Comparison of ENCODE assay signal across 29 cellular contexts in the genomic region with DNA sequence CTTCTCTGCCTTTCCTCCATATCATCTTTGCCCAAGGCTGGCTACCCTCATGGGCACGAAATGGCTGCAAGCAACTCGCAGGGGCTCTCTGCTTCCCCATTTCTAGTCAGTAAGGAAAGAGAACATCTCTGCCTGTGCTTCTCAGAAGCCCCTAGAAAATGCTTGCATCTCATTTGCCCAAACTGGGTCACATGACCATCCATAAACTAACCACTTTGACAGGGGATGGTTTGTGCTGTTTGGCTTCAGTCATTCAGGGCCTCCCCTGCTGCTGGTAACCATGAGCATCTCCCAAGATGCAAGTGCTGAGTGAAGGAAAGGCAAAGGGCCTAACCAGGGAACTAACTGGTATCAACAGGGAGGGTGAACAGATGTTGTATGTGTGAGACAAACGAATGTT.
"Had no signal": no experiment of that assay in that cellular context is flagged by ENCODE, and none has a peak within 500 bp of the region (broad histone marks: within the 10 kb centered on the region; RNA-seq: fewer than 3 reads in every experiment).

No MANE protein-coding gene starts in this region.

- H3K36me3 Mint-ChIP-seq: natural killer cell; neural progenitor cell; stimulated activated memory B cell treated with anti-CD40 and anti-IgM and Interleukin-4, amounts not matched to agents 10 μg/mL and 1 μg/mL and 100 μg/mL, for 72 hours; type B pancreatic cell had no signal

- H3K27ac ChIP-seq: neural progenitor cell, ovary, parathyroid adenoma, psoas muscle, right lobe of liver, sigmoid colon, suprapubic skin, testis, tibial artery, transverse colon, upper lobe of right lung, vagina had no signal

- H3K4me1 Mint-ChIP-seq: natural killer cell; nephron; neural progenitor cell; stimulated activated memory B cell treated with anti-CD40 and anti-IgM and Interleukin-4, amounts not matched to agents 10 μg/mL and 1 μg/mL and 100 μg/mL, for 72 hours; stimulated activated naive CD8-positive, alpha-beta T cell treated with anti-CD3 and anti-CD28 coated beads, Interleukin-15, amount 100 ng/mL, for 72 hours had no signal

- H3K4me2 ChIP-seq: neural progenitor cell had no signal

- H3K4me1 ChIP-seq: neural progenitor cell, parathyroid adenoma, psoas muscle, right lobe of liver, sigmoid colon, suprapubic skin, testis, tibial artery, transverse colon, upper lobe of right lung, vagina had no signal

- H3K9me3 ChIP-seq: ovary, psoas muscle, right lobe of liver, sigmoid colon, suprapubic skin, testis, tibial artery, transverse colon, upper lobe of right lung, vagina had no signal

- H3K79me2 ChIP-seq: parathyroid adenoma had no signal

- H2AFZ ChIP-seq: neural progenitor cell, parathyroid adenoma had no signal

- H3K4me3 ChIP-seq: neural progenitor cell, ovary, psoas muscle, right lobe of liver, sigmoid colon, suprapubic skin, testis, tibial artery, transverse colon, upper lobe of right lung, vagina had no signal

- FAIRE-seq: small intestine had no signal

- DNase-seq: natural killer cell; occipital lobe; ovary; posterior cingulate gyrus; psoas muscle; right cardiac atrium; right lobe of liver; sigmoid colon; small intestine; stimulated activated CD4-positive, alpha-beta T cell treated with anti-CD3 and anti-CD28 coated beads, Interleukin-15, amount 100 ng/mL, for 24 hours; stimulated activated CD4-positive, alpha-beta T cell treated with anti-CD3 and anti-CD28 coated beads, Interleukin-4, amount 100 ng/mL, for 1 hour; stimulated activated CD4-positive, alpha-beta T cell treated with anti-CD3 and anti-CD28 coated beads, Interleukin-4, amount 100 ng/mL, for 4 hours; stimulated activated CD8-positive, alpha-beta memory T cell treated with anti-CD3 and anti-CD28 coated beads, Interleukin-4, amount 100 ng/mL, for 48 hours; stimulated activated naive CD4-positive, alpha-beta T cell; stimulated activated naive CD8-positive, alpha-beta T cell treated with anti-CD3 and anti-CD28 coated beads, Interleukin-15, amount 100 ng/mL, for 72 hours; stimulated activated naive CD8-positive, alpha-beta T cell treated with anti-CD3 and anti-CD28 coated beads, Interleukin-15, Interleukin-2, amounts not matched to agents 100 U/mL and 50 U/mL, for 24 hours; substantia nigra; testis; tibial artery; transverse colon; upper lobe of right lung had no signal

- H3K27ac Mint-ChIP-seq: natural killer cell; nephron; neural progenitor cell; progenitor cell of endocrine pancreas; stimulated activated memory B cell treated with anti-CD40 and anti-IgM and Interleukin-4, amounts not matched to agents 10 μg/mL and 1 μg/mL and 100 μg/mL, for 72 hours; stimulated activated naive CD8-positive, alpha-beta T cell treated with anti-CD3 and anti-CD28 coated beads, Interleukin-15, amount 100 ng/mL, for 72 hours; type B pancreatic cell had no signal

- H3K27me3 ChIP-seq: neural progenitor cell, ovary, sigmoid colon, testis, transverse colon, upper lobe of right lung, vagina had no signal

- H3K9ac ChIP-seq: neural progenitor cell, parathyroid adenoma had no signal

- ATAC-seq: natural killer cell; psoas muscle; right cardiac atrium; right lobe of liver; stimulated activated memory B cell treated with anti-CD40 and anti-IgM and Interleukin-4, amounts not matched to agents 10 μg/mL and 1 μg/mL and 100 μg/mL, for 72 hours; stimulated activated naive CD8-positive, alpha-beta T cell treated with anti-CD3 and anti-CD28 coated beads, Interleukin-15, amount 100 ng/mL, for 72 hours; stimulated activated naive CD8-positive, alpha-beta T cell treated with anti-CD3 and anti-CD28 coated beads, Interleukin-15, Interleukin-2, amounts not matched to agents 100 U/mL and 50 U/mL, for 24 hours; upper lobe of right lung had no signal

- H3K27me3 Mint-ChIP-seq: progenitor cell of endocrine pancreas had no signal

- H3K4me3 Mint-ChIP-seq: natural killer cell; nephron; neural progenitor cell; stimulated activated memory B cell treated with anti-CD40 and anti-IgM and Interleukin-4, amounts not matched to agents 10 μg/mL and 1 μg/mL and 100 μg/mL, for 72 hours; stimulated activated naive CD8-positive, alpha-beta T cell treated with anti-CD3 and anti-CD28 coated beads, Interleukin-15, amount 100 ng/mL, for 72 hours; type B pancreatic cell had no signal

- H3K36me3 ChIP-seq: neural progenitor cell, ovary, right lobe of liver, sigmoid colon, suprapubic skin, tibial artery, transverse colon, upper lobe of right lung, vagina had no signal

- H3K9me3 Mint-ChIP-seq: natural killer cell, nephron, neural progenitor cell, type B pancreatic cell had no signal
